In genomic region chr19:11420429-11420893, GRCh38 we compare ENCODE assay signal across 6 cellular contexts. TPM values are rescaled to one million over a fixed set of nuclear protein-coding genes. Genes with fewer than 3 reads are reported as not detected.
A peak's percentile ranks its signal among the peaks of the same experiment; 100 is the strongest.
DNase-seq lines count a peak whose midpoint lies in the region; ATAC-seq and TF ChIP-seq lines count a peak whose summit lies in the region.

No MANE protein-coding gene starts in this region.

- no peak overlapping the region for H3K27ac Mint-ChIP-seq in glutamatergic neuron (ENCODE audit: unreplicated experiment)
- H3K27ac Mint-ChIP-seq in stimulated activated naive B cell treated with anti-CD40 and anti-IgM and Interleukin-4, amounts not matched to agents 10 μg/mL and 1 μg/mL and 100 μg/mL, for 72 hours, result peak overlapping the region; percentile 4

- peaks cover 3% of the 10 kb centered on the region for H3K4me1 Mint-ChIP-seq in glutamatergic neuron (ENCODE audit: low read depth, unreplicated experiment)
- peaks cover 42 to 54% of the 10 kb centered on the region in 2 donors for H3K4me1 Mint-ChIP-seq in stimulated activated naive B cell treated with anti-CD40 and anti-IgM and Interleukin-4, amounts not matched to agents 10 μg/mL and 1 μg/mL and 100 μg/mL, for 72 hours

- H3K27me3 Mint-ChIP-seq in glutamatergic neuron (ENCODE audit: unreplicated experiment), result peaks cover 27% of the 10 kb centered on the region
- H3K27me3 Mint-ChIP-seq in stimulated activated naive B cell treated with anti-CD40 and anti-IgM and Interleukin-4, amounts not matched to agents 10 μg/mL and 1 μg/mL and 100 μg/mL, for 72 hours, result peaks cover 31 to 41% of the 10 kb centered on the region in 2 donors

- ATAC-seq in stimulated activated naive B cell treated with anti-CD40 and anti-IgM and Interleukin-4, amounts not matched to agents 10 μg/mL and 1 μg/mL and 100 μg/mL, for 72 hours (replicated peaks), result no peak
- ATAC-seq in HG03571 (IDR thresholded peaks at IDR 0.05; ENCODE audit: unreplicated experiment), result no peak

- DNase-seq in NCI-H69 (lab: John Stamatoyannopoulos, UW) (peak; percentile 63), glutamatergic neuron (no peak), SHP77 treated with DMSO at 0.1 percent for 48 hours (lab: John Stamatoyannopoulos, UW) (no peak), NCI-H128 (lab: John Stamatoyannopoulos, UW; ENCODE audit: unreplicated experiment) (no peak)
- no peak for DNase-seq in stimulated activated naive B cell treated with anti-CD40 and anti-IgM and Interleukin-4, amounts not matched to agents 10 μg/mL and 1 μg/mL and 100 μg/mL, for 72 hours

- peak overlapping the region; percentile 76 for H3K4me3 Mint-ChIP-seq in glutamatergic neuron (ENCODE audit: unreplicated experiment)
- H3K4me3 Mint-ChIP-seq in stimulated activated naive B cell treated with anti-CD40 and anti-IgM and Interleukin-4, amounts not matched to agents 10 μg/mL and 1 μg/mL and 100 μg/mL, for 72 hours, result peak overlapping the region; percentile 81 to 83

- TF ChIP-seq CTCF in glutamatergic neuron (IDR thresholded peaks at IDR 0.05; ENCODE audit: partially characterized antibody, unreplicated experiment), result no peak

- no peaks in the 10 kb centered on the region for H3K36me3 Mint-ChIP-seq in glutamatergic neuron (ENCODE audit: unreplicated experiment)
- no peaks in the 10 kb centered on the region for H3K36me3 Mint-ChIP-seq in stimulated activated naive B cell treated with anti-CD40 and anti-IgM and Interleukin-4, amounts not matched to agents 10 μg/mL and 1 μg/mL and 100 μg/mL, for 72 hours

- H3K9me3 Mint-ChIP-seq in glutamatergic neuron (ENCODE audit: unreplicated experiment), result peaks cover 5% of the 10 kb centered on the region
- no peaks in the 10 kb centered on the region for H3K9me3 Mint-ChIP-seq in stimulated activated naive B cell treated with anti-CD40 and anti-IgM and Interleukin-4, amounts not matched to agents 10 μg/mL and 1 μg/mL and 100 μg/mL, for 72 hours

RNA-seq across cellular contexts. Expression of gene RGL3, which starts 1.3 kb away (rescaled TPM):
- 0.66 TPM for total RNA-seq in glutamatergic neuron (ENCODE audit: unreplicated experiment)

RNA-seq across cellular contexts. Expression of gene ODAD3, which starts 14.5 kb away (rescaled TPM):
- 2.6 TPM for total RNA-seq in glutamatergic neuron (ENCODE audit: unreplicated experiment)

RNA-seq across cellular contexts. Expression of gene PRKCSH, which starts 15.0 kb away (rescaled TPM):
- total RNA-seq in glutamatergic neuron (ENCODE audit: unreplicated experiment), result 276 TPM

RNA-seq across cellular contexts. Expression of gene EPOR, which starts 36.3 kb away (rescaled TPM):
- 11.0 TPM for total RNA-seq in glutamatergic neuron (ENCODE audit: unreplicated experiment)

RNA-seq across cellular contexts. Expression of gene SWSAP1, which starts 46.0 kb away (rescaled TPM):
- 2.1 TPM for total RNA-seq in glutamatergic neuron (ENCODE audit: unreplicated experiment)
